Comparison of ENCODE assay signal across 29 cellular contexts in the genomic region with DNA sequence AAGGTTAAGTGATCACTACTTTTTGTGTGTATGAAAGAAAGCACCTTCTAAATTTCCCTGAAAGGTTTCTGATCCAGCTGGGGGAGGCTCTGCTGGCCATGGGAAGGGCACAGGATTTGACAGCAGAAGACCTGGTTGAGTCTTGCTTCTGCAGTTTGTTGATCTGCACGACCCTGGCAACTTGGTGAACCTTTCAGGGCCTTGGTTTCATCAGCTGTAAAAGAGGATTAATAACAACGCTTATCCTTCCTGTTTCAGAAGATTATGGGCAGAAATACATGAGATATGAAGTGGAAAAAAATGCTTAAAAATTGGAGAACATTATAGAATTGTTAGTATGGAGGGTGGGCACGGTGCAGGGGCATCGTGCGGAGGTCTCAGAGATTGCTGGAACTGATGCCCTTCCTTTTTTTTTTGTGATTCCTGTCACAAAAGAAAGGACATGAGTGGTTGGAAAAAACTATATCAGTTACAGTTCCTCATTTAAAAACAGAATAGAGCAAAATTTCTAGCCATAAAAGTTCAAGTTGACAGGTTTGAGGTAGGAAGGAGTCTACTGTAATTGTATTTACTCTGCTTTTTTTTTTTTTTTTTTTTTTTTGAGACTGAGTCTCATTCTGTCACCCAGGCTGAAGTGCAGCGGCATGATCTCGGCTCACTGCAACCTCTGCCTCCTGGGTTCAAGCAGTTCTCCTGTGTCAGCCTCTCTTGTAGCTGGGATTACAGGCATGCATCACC.
"Had no signal": no experiment of that assay in that cellular context is flagged by ENCODE, and none has a peak within 500 bp of the region (broad histone marks: within the 10 kb centered on the region; RNA-seq: fewer than 3 reads in every experiment).

No MANE protein-coding gene starts in this region.

- H3K27ac ChIP-seq: body of pancreas, gastrocnemius medialis, pancreas, prostate gland, skin epidermis, tibial nerve had no signal

- H3K4me1 Mint-ChIP-seq: mesothelial cell of epicardium, neural crest cell had no signal

- H3K4me3 Mint-ChIP-seq: activated CD8-positive, alpha-beta T cell treated with anti-CD3 and anti-CD28 coated beads for 36 hours; activated naive CD4-positive, alpha-beta T cell treated with anti-CD3 and anti-CD28 coated beads, Interleukin-2, amount 50 U/mL, for 24 hours; activated T-cell treated with anti-CD3 and anti-CD28 coated beads, Interleukin-2, amount 50 U/mL, for 4 hours; activated T-helper 17 cell treated with anti-CD3 and anti-CD28 coated beads, Interleukin-2, amount 50 U/mL, for 72 hours; immature natural killer cell; mesothelial cell of epicardium; naive thymus-derived CD4-positive, alpha-beta T cell; neural crest cell; stimulated activated effector memory CD8-positive, alpha-beta T cell treated with anti-CD3 and anti-CD28 coated beads, Interleukin-12 subunit alpha, Interleukin-12 subunit beta, amount 100 ng/mL, for 72 hours; T-cell; T-helper 2 cell treated with Interferon-gamma antibody and Interleukin-4, amounts not matched to agents 5 μg/mL and 100 μg/mL, for 36 hours had no signal

- H3K27ac Mint-ChIP-seq: activated CD8-positive, alpha-beta T cell treated with anti-CD3 and anti-CD28 coated beads for 36 hours; activated naive CD4-positive, alpha-beta T cell treated with anti-CD3 and anti-CD28 coated beads, Interleukin-2, amount 50 U/mL, for 24 hours; activated T-helper 17 cell treated with anti-CD3 and anti-CD28 coated beads, Interleukin-2, amount 50 U/mL, for 72 hours; mesothelial cell of epicardium; stimulated activated effector memory CD8-positive, alpha-beta T cell treated with anti-CD3 and anti-CD28 coated beads, Interleukin-12 subunit alpha, Interleukin-12 subunit beta, amount 100 ng/mL, for 72 hours; T-cell; T-helper 2 cell treated with Interferon-gamma antibody and Interleukin-4, amounts not matched to agents 5 μg/mL and 100 μg/mL, for 36 hours had no signal

- H3K9me3 Mint-ChIP-seq: activated naive CD4-positive, alpha-beta T cell treated with anti-CD3 and anti-CD28 coated beads, Interleukin-2, amount 50 U/mL, for 24 hours; activated T-cell treated with anti-CD3 and anti-CD28 coated beads, Interleukin-2, amount 50 U/mL, for 4 hours; immature natural killer cell; mesothelial cell of epicardium; stimulated activated effector memory CD8-positive, alpha-beta T cell treated with anti-CD3 and anti-CD28 coated beads, Interleukin-12 subunit alpha, Interleukin-12 subunit beta, amount 100 ng/mL, for 72 hours; T-cell; T-helper 2 cell treated with Interferon-gamma antibody and Interleukin-4, amounts not matched to agents 5 μg/mL and 100 μg/mL, for 36 hours had no signal

- DNase-seq: activated CD4-positive, alpha-beta T cell treated with anti-CD3 and anti-CD28 coated beads, Interleukin-2, amount 50 U/mL, for 1 hour; activated CD8-positive, alpha-beta T cell treated with anti-CD3 and anti-CD28 coated beads for 36 hours; activated gamma-delta T cell treated with Interleukin-2 at 50 U/mL for 16 hours; activated T-cell treated with anti-CD3 and anti-CD28 coated beads, Interleukin-2, amount 50 U/mL, for 4 hours; aorta; body of pancreas; effector CD8-positive, alpha-beta T cell; gastrocnemius medialis; glutamatergic neuron; hippocampal formation; immature natural killer cell; kidney; naive thymus-derived CD4-positive, alpha-beta T cell; nucleus accumbens; pancreas; retina; stimulated activated CD4-positive, alpha-beta T cell treated with anti-CD3 and anti-CD28 coated beads, Interleukin-12 subunit alpha, Interleukin-12 subunit beta, amount 100 ng/mL, for 4 hours; stimulated activated CD4-positive, alpha-beta T cell treated with anti-CD3 and anti-CD28 coated beads, Interleukin-4, amount 100 ng/mL, for 24 hours; T-cell had no signal

- H3K27me3 Mint-ChIP-seq: activated CD8-positive, alpha-beta T cell treated with anti-CD3 and anti-CD28 coated beads for 36 hours; activated naive CD4-positive, alpha-beta T cell treated with anti-CD3 and anti-CD28 coated beads, Interleukin-2, amount 50 U/mL, for 24 hours; activated T-helper 17 cell treated with anti-CD3 and anti-CD28 coated beads, Interleukin-2, amount 50 U/mL, for 72 hours; naive thymus-derived CD4-positive, alpha-beta T cell; T-cell had no signal

- ATAC-seq: activated CD8-positive, alpha-beta T cell treated with anti-CD3 and anti-CD28 coated beads for 36 hours; activated T-cell treated with anti-CD3 and anti-CD28 coated beads, Interleukin-2, amount 50 U/mL, for 4 hours; activated T-helper 17 cell treated with anti-CD3 and anti-CD28 coated beads, Interleukin-2, amount 50 U/mL, for 72 hours; body of pancreas; gastrocnemius medialis; naive thymus-derived CD4-positive, alpha-beta T cell; pancreas; sciatic nerve; stimulated activated effector memory CD8-positive, alpha-beta T cell treated with anti-CD3 and anti-CD28 coated beads, Interleukin-12 subunit alpha, Interleukin-12 subunit beta, amount 100 ng/mL, for 72 hours; T-cell had no signal
